In genomic region chr13:63184693-63185092, GRCh38 we compare ENCODE assay signal across 16 cellular contexts.
DNase-seq lines count a peak whose midpoint lies in the region; ATAC-seq and TF ChIP-seq lines count a peak whose summit lies in the region.
"Had no signal": no experiment of that assay in that cellular context is flagged by ENCODE, and none has a peak within 500 bp of the region (broad histone marks: within the 10 kb centered on the region; RNA-seq: fewer than 3 reads in every experiment).

No MANE protein-coding gene starts in this region.

- POLR2A ChIA-PET in Caco-2 (lab: Charles Lee) = interaction anchor here (0.6 kb wide), 1 partner anchor 1280 kb away, joined by 3 read pairs; no protein-coding TSS in a partner anchor

- H3K27ac Mint-ChIP-seq in Caco-2 (ENCODE audit: unreplicated experiment) = no peak overlapping the region
- H3K27ac Mint-ChIP-seq: activated CD4-positive, alpha-beta memory T cell treated with anti-CD3 and anti-CD28 coated beads, Interleukin-2, amount 10 ng/mL, durations not matched to agents 7 days and 5 days; CD8-positive, alpha-beta memory T cell; stimulated activated naive CD8-positive, alpha-beta T cell treated with anti-CD3 and anti-CD28 coated beads, Interleukin-15, amount 100 ng/mL, for 72 hours had no signal

- H3K36me3 ChIP-seq in Caco-2 (ENCODE audit: control insufficient read depth, insufficient read depth, low read length) (no peaks in the 10 kb centered on the region), HUES48 (ENCODE audit: control insufficient read depth, insufficient read depth, low read length) (no peaks in the 10 kb centered on the region)

- H3K9ac ChIP-seq in HUES48 (ENCODE audit: low read depth, low read length) = no peak overlapping the region

- intact Hi-C loops in Caco-2 (cut with micrococcal nuclease; ENCODE audit: unreplicated experiment) = no loop called here

- H3K4me1 ChIP-seq in Caco-2 (peaks cover 14% of the 10 kb centered on the region), HUES48 (ENCODE audit: control insufficient read depth, insufficient read depth, low read length) (peaks cover 5% of the 10 kb centered on the region; the same call in 1 of the 2 replicates)

- H3K27me3 ChIP-seq in Caco-2 (replicated peaks; ENCODE audit: control insufficient read depth, insufficient read depth, low read length) (no peaks in the 10 kb centered on the region), HUES48 (ENCODE audit: control insufficient read depth, insufficient read depth, low read length) (no peaks in the 10 kb centered on the region)

- CTCF ChIA-PET in Caco-2 (lab: Charles Lee) = no interaction called here

- DNase-seq in Caco-2 = peak; percentile 49 to 67
- peak; percentile 94 for DNase-seq in astrocyte of the hippocampus (ENCODE audit: low read depth, low spot score)
- peak; percentile 86 for DNase-seq in kidney tubule cell (ENCODE audit: low spot score)
- no peak for DNase-seq in NCI-H2171 treated with DMSO at 0.1 percent for 48 hours (lab: John Stamatoyannopoulos, UW)
- no peak for DNase-seq in DMS79 (lab: John Stamatoyannopoulos, UW)
- DNase-seq in nucleus accumbens (lab: John Stamatoyannopoulos, UW) = no peak
- DNase-seq: activated CD4-positive, alpha-beta memory T cell treated with anti-CD3 and anti-CD28 coated beads, Interleukin-2, amount 10 ng/mL, durations not matched to agents 7 days and 5 days; activated naive CD4-positive, alpha-beta T cell treated with anti-CD3 and anti-CD28 coated beads, Interleukin-2, amount 50 U/mL, for 16 hours; CD8-positive, alpha-beta memory T cell; Kasumi-1; kidney; NCI-H446 treated with DMSO at 0.1 percent for 48 hours; stimulated activated naive CD8-positive, alpha-beta T cell treated with anti-CD3 and anti-CD28 coated beads, Interleukin-15, amount 100 ng/mL, for 72 hours; T-helper 1 cell had no signal

- TF ChIP-seq CTCF in Caco-2 (IDR thresholded peaks at IDR 0.05; ENCODE audit: insufficient read depth in 1 of 2, low read depth in 1 of 2, low read length in 1 of 2, severe bottlenecking in 1 of 2, unreplicated experiment in 1 of 2) = no peak

- no peak for ATAC-seq in HG02870 (IDR thresholded peaks at IDR 0.05; ENCODE audit: unreplicated experiment)
- ATAC-seq: stimulated activated naive CD8-positive, alpha-beta T cell treated with anti-CD3 and anti-CD28 coated beads, Interleukin-15, amount 100 ng/mL, for 72 hours had no signal

- no peaks in the 10 kb centered on the region for H3K36me3 Mint-ChIP-seq in Caco-2 (ENCODE audit: insufficient read depth, unreplicated experiment)
- H3K36me3 Mint-ChIP-seq: CD8-positive, alpha-beta memory T cell had no signal

- H3K9me3 Mint-ChIP-seq in Caco-2 (ENCODE audit: unreplicated experiment) = peaks cover 19% of the 10 kb centered on the region

- BruUV-seq in Caco-2 (replicated peaks; lab: Mats Ljungman, UMichigan) = no TSS peak

- H3K9me3 ChIP-seq in Caco-2 (no peaks in the 10 kb centered on the region), HUES48 (ENCODE audit: control insufficient read depth, insufficient read depth, low read length) (no peaks in the 10 kb centered on the region; the same call in 1 of the 2 replicates)

- H3K27ac ChIP-seq in HUES48 (ENCODE audit: low read depth, low read length) = peak overlapping the region; percentile 58

- H3K27me3 Mint-ChIP-seq in Caco-2 (ENCODE audit: insufficient read depth, unreplicated experiment) = no peaks in the 10 kb centered on the region
- H3K27me3 Mint-ChIP-seq: activated CD4-positive, alpha-beta memory T cell treated with anti-CD3 and anti-CD28 coated beads, Interleukin-2, amount 10 ng/mL, durations not matched to agents 7 days and 5 days; CD8-positive, alpha-beta memory T cell; stimulated activated naive CD8-positive, alpha-beta T cell treated with anti-CD3 and anti-CD28 coated beads, Interleukin-15, amount 100 ng/mL, for 72 hours had no signal

- H3K4me1 Mint-ChIP-seq in Caco-2 (ENCODE audit: low read depth, unreplicated experiment) = no peaks in the 10 kb centered on the region
- H3K4me1 Mint-ChIP-seq: activated CD4-positive, alpha-beta memory T cell treated with anti-CD3 and anti-CD28 coated beads, Interleukin-2, amount 10 ng/mL, durations not matched to agents 7 days and 5 days; CD8-positive, alpha-beta memory T cell; stimulated activated naive CD8-positive, alpha-beta T cell treated with anti-CD3 and anti-CD28 coated beads, Interleukin-15, amount 100 ng/mL, for 72 hours had no signal

- no peak overlapping the region for H3K4me3 Mint-ChIP-seq in Caco-2 (ENCODE audit: unreplicated experiment)
- H3K4me3 Mint-ChIP-seq: activated CD4-positive, alpha-beta memory T cell treated with anti-CD3 and anti-CD28 coated beads, Interleukin-2, amount 10 ng/mL, durations not matched to agents 7 days and 5 days; CD8-positive, alpha-beta memory T cell; stimulated activated naive CD8-positive, alpha-beta T cell treated with anti-CD3 and anti-CD28 coated beads, Interleukin-15, amount 100 ng/mL, for 72 hours had no signal

- H3K4me3 ChIP-seq in Caco-2 (ENCODE audit: low read depth, low read length) (no peak overlapping the region), HUES48 (ENCODE audit: low read depth, low read length) (no peak overlapping the region)

Comparison
In these comparisons a context has a peak if more than half of its experiments do, and no peak if none do; other contexts are left out.
1. DNase-seq: peak in Caco-2 (2 of 2), astrocyte of the hippocampus (single experiment) and kidney tubule cell (single experiment); none in NCI-H2171 treated with DMSO at 0.1 percent for 48 hours (single experiment), DMS79 (single experiment) and nucleus accumbens (0 of 56).